Comparison of ENCODE assay signal across 8 cellular contexts in the genomic region with DNA sequence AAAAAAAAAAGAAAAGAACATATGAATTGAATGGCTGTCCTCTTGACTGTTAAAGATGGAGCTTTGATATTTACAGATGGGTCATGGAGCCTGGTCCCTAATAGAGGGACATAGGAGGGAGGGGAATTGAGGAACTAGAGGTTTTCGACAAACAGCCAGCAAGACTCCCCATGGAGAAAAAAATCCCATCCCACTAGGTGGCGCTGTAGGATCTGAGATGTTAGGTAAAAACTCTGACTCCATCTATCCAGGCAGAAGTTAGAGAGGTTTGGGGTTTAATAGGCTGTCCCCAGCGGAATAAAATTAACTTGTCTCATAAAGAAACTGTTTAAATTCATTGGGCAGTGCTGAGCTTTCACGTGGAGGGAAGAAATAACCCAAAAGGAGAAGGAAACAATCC. TPM values are rescaled to one million over a fixed set of nuclear protein-coding genes. Genes with fewer than 3 reads are reported as not detected.
DNase-seq lines count a peak whose midpoint lies in the region; ATAC-seq and TF ChIP-seq lines count a peak whose summit lies in the region.

No MANE protein-coding gene starts in this region.

- WGBS in sigmoid colon, 2 donors: 80 to 83% methylated on average over 4 of the region's 4 CpGs

- TF ChIP-seq POLR2A in Peyer's patch (IDR thresholded peaks at IDR 0.05) (no peak), sigmoid colon (IDR thresholded peaks at IDR 0.05) (no peak)

- DNase-seq in GM13977 (ENCODE audit: low spot score) (peak; percentile 20), Peyer's patch (peak in 2 of 3 donors; percentile 77 to 86), globus pallidus (ENCODE audit: low spot score) (peak; percentile 42), sigmoid colon (peak; percentile 81), hippocampal formation (lab: John Stamatoyannopoulos, UW) (no peak)
- peak; percentile 30 to 41 for DNase-seq in activated T-helper 1 cell treated with anti-CD3 and anti-CD28 coated beads, Interleukin-2, amount 50 U/mL, for 16 hours (ENCODE audit: low read depth in 1 of 2, low spot score in 1 of 2)

- no peak overlapping the region for H3K27ac ChIP-seq in Peyer's patch
- no peak overlapping the region for H3K27ac ChIP-seq in sigmoid colon

- no peaks in the 10 kb centered on the region for H3K27me3 ChIP-seq in Peyer's patch
- H3K27me3 ChIP-seq in sigmoid colon: no peaks in the 10 kb centered on the region

- in situ Hi-C loops in GM13977 (cut with MboI; ENCODE audit: low pct_unique_long_range_greater_than_20kb, low sequenced_read_pairs, unreplicated experiment): no loop called here

- TF ChIP-seq CTCF in GM13977 (IDR thresholded peaks at IDR 0.05; ENCODE audit: extremely low read depth, insufficient read depth, missing control alignments): peak; percentile 57
- TF ChIP-seq CTCF in Peyer's patch (IDR thresholded peaks at IDR 0.05): peak; percentile 29 to 66 (median 52)
- TF ChIP-seq CTCF in sigmoid colon (IDR thresholded peaks at IDR 0.05): peak; percentile 16 to 48 (median 44)

- H3K9me3 ChIP-seq in Peyer's patch: peaks cover 0 to 4% (median 0%) of the 10 kb centered on the region in 4 donors
- no peaks in the 10 kb centered on the region for H3K9me3 ChIP-seq in sigmoid colon

- no peak for TF ChIP-seq EP300 in sigmoid colon (IDR thresholded peaks at IDR 0.05)

- peaks cover 0 to 5% (median 0%) of the 10 kb centered on the region in 3 donors for H3K36me3 ChIP-seq in Peyer's patch
- no peaks in the 10 kb centered on the region for H3K36me3 ChIP-seq in sigmoid colon

- ATAC-seq in HG02870 (IDR thresholded peaks at IDR 0.05; ENCODE audit: unreplicated experiment) (peak; percentile 47), HG03139 (IDR thresholded peaks at IDR 0.05; ENCODE audit: unreplicated experiment) (no peak)

- H3K4me3 ChIP-seq in Peyer's patch (no peak overlapping the region), sigmoid colon (no peak overlapping the region)

- H3K4me1 ChIP-seq in Peyer's patch: peaks cover 0 to 8% (median 0%) of the 10 kb centered on the region in 4 donors
- no peaks in the 10 kb centered on the region for H3K4me1 ChIP-seq in sigmoid colon

- intact Hi-C loops in sigmoid colon (cut with DNase I): no loop called here

RNA-seq across cellular contexts. Expression of gene HMGB2, which starts 45.9 kb away (rescaled TPM):
- 100 to 1,000 TPM in 1 of 4 donors, 10 to 100 TPM in 3; 30.4 to 112 (median 34.6) TPM for total RNA-seq in Peyer's patch
- 10 to 100 TPM; 45.1 to 74.7 (median 59.4) TPM for total RNA-seq in sigmoid colon
- 100 to 1,000 TPM in 2 of 3 donors, 10 to 100 TPM in 1; 96.1 to 255 (median 129) TPM for polyA plus RNA-seq in sigmoid colon

Comparison
In these comparisons a context has a peak if more than half of its experiments do, and no peak if none do; other contexts are left out.
1. DNase-seq: peak in GM13977 (single experiment), Peyer's patch (2 of 3), activated T-helper 1 cell treated with anti-CD3 and anti-CD28 coated beads, Interleukin-2, amount 50 U/mL, for 16 hours (2 of 2), globus pallidus (single experiment) and sigmoid colon (single experiment); none in hippocampal formation (0 of 2).
2. Peak in every context shown above with its lines, with median percentiles within 50 percentile points of each other: CTCF ChIP-seq.